In the genomic region with DNA sequence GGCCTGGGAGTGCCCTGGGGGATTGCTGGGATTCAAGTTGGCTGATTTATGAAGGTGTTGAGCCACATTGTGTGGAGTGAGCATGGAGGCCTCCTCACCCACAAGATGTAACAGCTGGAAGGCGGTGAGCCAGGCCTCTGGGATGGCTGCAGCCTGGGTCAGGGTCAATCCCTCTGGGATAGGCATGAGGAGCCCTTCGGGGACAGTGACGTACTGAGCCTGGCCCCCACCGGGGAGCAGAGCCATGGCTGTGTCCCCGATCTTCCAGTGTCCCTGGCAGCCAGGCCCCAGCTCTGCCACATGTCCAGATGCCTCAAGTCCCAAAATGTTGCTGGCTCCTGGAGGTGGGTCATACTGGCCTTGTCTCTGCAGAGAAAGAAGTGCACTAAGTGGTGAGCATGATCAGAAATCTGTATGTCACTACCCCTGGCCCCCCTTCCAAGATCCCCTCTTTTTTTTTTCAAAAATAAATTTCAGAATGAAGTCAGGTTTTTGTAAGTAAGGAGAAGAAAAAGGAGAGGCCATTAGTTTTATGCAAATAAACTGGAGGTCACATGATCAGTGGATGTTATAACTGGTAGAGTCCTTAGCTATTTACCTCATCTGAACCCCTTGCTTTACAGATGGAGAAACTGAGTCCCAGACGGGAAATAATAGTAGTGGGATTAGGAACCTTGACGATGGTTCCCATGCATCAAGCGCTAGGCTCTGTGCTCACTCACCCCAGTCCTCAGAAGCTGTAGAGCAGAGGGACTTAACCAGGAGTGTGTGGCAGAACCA, we compare ENCODE assay signal across 8 cellular contexts. TPM values are rescaled to one million over a fixed set of nuclear protein-coding genes. Genes with fewer than 3 reads are reported as not detected.
DNase-seq lines count a peak whose midpoint lies in the region; ATAC-seq and TF ChIP-seq lines count a peak whose summit lies in the region.

No MANE protein-coding gene starts in this region.

- H3K27me3 Mint-ChIP-seq in activated CD8-positive, alpha-beta T cell treated with anti-CD3 and anti-CD28 coated beads, Interleukin-2, amount 10 ng/mL, durations not matched to agents 7 days and 5 days (ENCODE audit: low read depth) = no peaks in the 10 kb centered on the region

- DNase-seq in activated CD8-positive, alpha-beta T cell treated with anti-CD3 and anti-CD28 coated beads, Interleukin-2, amount 10 ng/mL, durations not matched to agents 7 days and 5 days = no peak
- DNase-seq in left ventricle myocardium inferior (no peak), NCI-H1105 (lab: John Stamatoyannopoulos, UW) (no peak), iPS-NIHi11 (ENCODE audit: low spot score) (no peak)
- no peak for DNase-seq in stimulated activated CD4-positive, alpha-beta T cell treated with anti-CD3 and anti-CD28 coated beads, Interleukin-4, amount 100 ng/mL, for 4 hours

- H3K4me3 Mint-ChIP-seq in activated CD8-positive, alpha-beta T cell treated with anti-CD3 and anti-CD28 coated beads, Interleukin-2, amount 10 ng/mL, durations not matched to agents 7 days and 5 days = peak overlapping the region; percentile 88

- no peaks in the 10 kb centered on the region for H3K9me3 Mint-ChIP-seq in activated CD8-positive, alpha-beta T cell treated with anti-CD3 and anti-CD28 coated beads, Interleukin-2, amount 10 ng/mL, durations not matched to agents 7 days and 5 days (ENCODE audit: insufficient read depth)

- CTCF ChIA-PET in HEK293 (lab: Yijun Ruan, JAX) = interaction anchor here (0.5 to 3.1 kb wide), 17 partner anchors 10 to 259 kb away, joined by 3 to 23 read pairs (median 4); a partner anchor contains a TSS
- CTCF ChIA-PET in activated CD8-positive, alpha-beta T cell treated with anti-CD3 and anti-CD28 coated beads, Interleukin-2, amount 10 ng/mL, durations not matched to agents 7 days and 5 days (lab: Charles Lee) = interaction anchor here (0.6 to 4.6 kb wide), 25 partner anchors 9 to 259 kb away, joined by 3 to 74 read pairs (median 6); a partner anchor contains a TSS

- ATAC-seq in activated CD8-positive, alpha-beta T cell treated with anti-CD3 and anti-CD28 coated beads, Interleukin-2, amount 10 ng/mL, durations not matched to agents 7 days and 5 days = no peak
- no peak for ATAC-seq in GM19452 (IDR thresholded peaks at IDR 0.05; ENCODE audit: unreplicated experiment)

- H3K4me1 ChIP-seq in HEK293 (ENCODE audit: control insufficient read depth, insufficient read depth, low read length) (no peaks in the 10 kb centered on the region), left ventricle myocardium inferior (peaks cover 30% of the 10 kb centered on the region), skeletal muscle satellite cell (ENCODE audit: control insufficient read depth, insufficient read depth, low read length) (peaks cover 31% of the 10 kb centered on the region)

- H3K9ac ChIP-seq in skeletal muscle satellite cell (ENCODE audit: low read depth, low read length) = peak overlapping the region; percentile 88

- H3K9me3 ChIP-seq in HEK293 (ENCODE audit: control insufficient read depth, insufficient read depth, low read depth, low read length) (no peaks in the 10 kb centered on the region), left ventricle myocardium inferior (replicated peaks) (no peaks in the 10 kb centered on the region), skeletal muscle satellite cell (replicated peaks; ENCODE audit: low read length) (no peaks in the 10 kb centered on the region)

- peaks cover 25% of the 10 kb centered on the region for H3K4me1 Mint-ChIP-seq in activated CD8-positive, alpha-beta T cell treated with anti-CD3 and anti-CD28 coated beads, Interleukin-2, amount 10 ng/mL, durations not matched to agents 7 days and 5 days (ENCODE audit: low read depth)

- peak overlapping the region; percentile 79; the same call in 1 of the 2 replicates for H3K27ac ChIP-seq in HEK293 (ENCODE audit: extremely low read depth, low read depth, low read length)
- peak overlapping the region; percentile 98 for H3K27ac ChIP-seq in left ventricle myocardium inferior (replicated peaks)

- TF ChIP-seq CTCF in HEK293 (tag by site-specific recombination; IDR thresholded peaks at IDR 0.05) (no peak), left ventricle myocardium inferior (IDR thresholded peaks at IDR 0.05; ENCODE audit: borderline replicate concordance) (no peak)

- intact Hi-C loops in left ventricle myocardium inferior (cut with micrococcal nuclease) = no loop called here

- peak overlapping the region; percentile 80 for H3K4me2 ChIP-seq in skeletal muscle satellite cell (ENCODE audit: low read length)

- H3K27ac Mint-ChIP-seq in activated CD8-positive, alpha-beta T cell treated with anti-CD3 and anti-CD28 coated beads, Interleukin-2, amount 10 ng/mL, durations not matched to agents 7 days and 5 days = peak overlapping the region; percentile 92

- H3K4me3 ChIP-seq in HEK293 (ENCODE audit: low read depth, low read length) (no peak overlapping the region; the same call in 1 of the 2 replicates), left ventricle myocardium inferior (peak overlapping the region; percentile 85), skeletal muscle satellite cell (ENCODE audit: low read length) (peak overlapping the region; percentile 81)

- POLR2A ChIA-PET in HEK293 (lab: Yijun Ruan, JAX) = interaction anchor here (1.0 to 2.4 kb wide), 4 partner anchors 36 to 258 kb away, joined by 3 to 13 read pairs (median 6); a partner anchor contains a TSS
- POLR2A ChIA-PET in activated CD8-positive, alpha-beta T cell treated with anti-CD3 and anti-CD28 coated beads, Interleukin-2, amount 10 ng/mL, durations not matched to agents 7 days and 5 days (lab: Charles Lee) = interaction anchor here (0.6 to 2.3 kb wide), 8 partner anchors 10 to 258 kb away, joined by 3 to 22 read pairs (median 6); a partner anchor contains a TSS

- H3K36me3 Mint-ChIP-seq in activated CD8-positive, alpha-beta T cell treated with anti-CD3 and anti-CD28 coated beads, Interleukin-2, amount 10 ng/mL, durations not matched to agents 7 days and 5 days (ENCODE audit: low read depth) = peaks cover 9% of the 10 kb centered on the region

- H3K27me3 ChIP-seq in left ventricle myocardium inferior (ENCODE audit: low read depth) (no peaks in the 10 kb centered on the region), skeletal muscle satellite cell (ENCODE audit: control insufficient read depth, insufficient read depth, low read length) (no peaks in the 10 kb centered on the region)

- H3K36me3 ChIP-seq in HEK293 (ENCODE audit: control insufficient read depth in 2 of 2, insufficient read depth in 1 of 2, low read length in 2 of 2) (peaks cover 3 to 46% of the 10 kb centered on the region in 2 experiments; a peak in 2 of 3 replicates), left ventricle myocardium inferior (peaks cover 33% of the 10 kb centered on the region), skeletal muscle satellite cell (ENCODE audit: insufficient read depth, low read length) (peaks cover 30% of the 10 kb centered on the region)

TF ChIP-seq in HEK293, 187 proteins besides CTCF, POLR2A, EP300 and RAD21:
- no peak for TF ChIP-seq ZNF701 (tag by site-specific recombination; IDR thresholded peaks at IDR 0.05)
- TF ChIP-seq ZBTB7A (tag by site-specific recombination; IDR thresholded peaks at IDR 0.05; ENCODE audit: low read depth) = no peak

RNA-seq across cellular contexts. Expression of a gene that starts 1.7 kb away (rescaled TPM):
- total RNA-seq in activated CD8-positive, alpha-beta T cell treated with anti-CD3 and anti-CD28 coated beads, Interleukin-2, amount 10 ng/mL, durations not matched to agents 7 days and 5 days = 1 to 10 TPM; 5.3 to 6.5 TPM
- total RNA-seq in left ventricle myocardium inferior = 7.5 TPM
- total RNA-seq in skeletal muscle satellite cell (2012; rRNA removed) = 44.1 and 50.5 TPM in 2 replicates

RNA-seq across cellular contexts. Expression of a gene that starts 6.9 kb away (rescaled TPM):
- 10 to 100 TPM; 94.6 to 96.2 TPM for total RNA-seq in activated CD8-positive, alpha-beta T cell treated with anti-CD3 and anti-CD28 coated beads, Interleukin-2, amount 10 ng/mL, durations not matched to agents 7 days and 5 days
- 59.7 TPM for total RNA-seq in left ventricle myocardium inferior
- total RNA-seq in skeletal muscle satellite cell (2012; rRNA removed) = 201 and 213 TPM in 2 replicates

RNA-seq across cellular contexts. Expression of a gene that starts 33.4 kb away (rescaled TPM):
- 1 to 10 TPM; 3.2 to 3.4 TPM for total RNA-seq in activated CD8-positive, alpha-beta T cell treated with anti-CD3 and anti-CD28 coated beads, Interleukin-2, amount 10 ng/mL, durations not matched to agents 7 days and 5 days
- 2.1 TPM for total RNA-seq in left ventricle myocardium inferior
- 9.6 and 10.9 TPM in 2 replicates for total RNA-seq in skeletal muscle satellite cell (2012; rRNA removed)

RNA-seq across cellular contexts. Expression of a gene that starts 35.8 kb away (rescaled TPM):
- total RNA-seq in activated CD8-positive, alpha-beta T cell treated with anti-CD3 and anti-CD28 coated beads, Interleukin-2, amount 10 ng/mL, durations not matched to agents 7 days and 5 days = 10 to 100 TPM; 23.2 to 24.1 TPM
- total RNA-seq in left ventricle myocardium inferior = 8.6 TPM
- 12.7 and 13.3 TPM in 2 replicates for total RNA-seq in skeletal muscle satellite cell (2012; rRNA removed)

RNA-seq across cellular contexts. Expression of a gene that starts 40.2 kb away (rescaled TPM):
- total RNA-seq in activated CD8-positive, alpha-beta T cell treated with anti-CD3 and anti-CD28 coated beads, Interleukin-2, amount 10 ng/mL, durations not matched to agents 7 days and 5 days = under 1 TPM in 1 of 2 experiments, not detected in 1; 0.26 TPM
- 0.74 TPM for total RNA-seq in left ventricle myocardium inferior
- not detected in 2 replicates for total RNA-seq in skeletal muscle satellite cell (2012; rRNA removed)
